Comparison of ENCODE assay signal across 20 cellular contexts in genomic region chr14:45287609-45288008, GRCh38. TPM values are rescaled to one million over a fixed set of nuclear protein-coding genes. Genes with fewer than 3 reads are reported as not detected.
DNase-seq lines count a peak whose midpoint lies in the region; ATAC-seq, FAIRE-seq and TF ChIP-seq lines count a peak whose summit lies in the region.
"Had no signal": no experiment of that assay in that cellular context is flagged by ENCODE, and none has a peak within 500 bp of the region (broad histone marks: within the 10 kb centered on the region; RNA-seq: fewer than 3 reads in every experiment).

No MANE protein-coding gene starts in this region.

- H3K9me2 ChIP-seq in OCI-LY7 (ENCODE audit: insufficient read depth, low read length), result no peaks in the 10 kb centered on the region

- TF ChIP-seq POLR2A in vagina (IDR thresholded peaks at IDR 0.05), result no peak

- no peaks in the 10 kb centered on the region for H3K9me3 ChIP-seq in OCI-LY7 (ENCODE audit: low read length)
- H3K9me3 ChIP-seq in vagina, result no peaks in the 10 kb centered on the region
- no peaks in the 10 kb centered on the region for H3K9me3 ChIP-seq in left lung
- H3K9me3 ChIP-seq: right atrium auricular region had no signal

- DNase-seq in GM10248 (ENCODE audit: extremely low spot score), result no peak
- no peak for DNase-seq in OCI-LY7 (ENCODE audit: low spot score)
- peak; percentile 1 for DNase-seq in epithelial cell of esophagus (ENCODE audit: low read depth)
- DNase-seq in vagina (ENCODE audit: extremely low spot score in 2 of 2), result no peak
- no peak for DNase-seq in left lung
- DNase-seq: activated CD4-positive, alpha-beta memory T cell treated with anti-CD3 and anti-CD28 coated beads, Interleukin-2, amount 10 ng/mL, durations not matched to agents 7 days and 5 days; activated naive CD4-positive, alpha-beta T cell treated with Interleukin-2 at 50 U/mL for 16 hours; anterior cingulate cortex; heart left ventricle; NCI-H1105 treated with DMSO at 0.1 percent for 48 hours; NCI-H82; stimulated activated CD4-positive, alpha-beta T cell treated with anti-CD3 and anti-CD28 coated beads, Interleukin-12 subunit alpha, Interleukin-12 subunit beta, amount 100 ng/mL, for 4 hours; stimulated activated CD8-positive, alpha-beta memory T cell treated with anti-CD3 and anti-CD28 coated beads, Interleukin-4, amount 100 ng/mL, for 48 hours; substantia nigra; WERI-Rb-1 had no signal

- ATAC-seq in HG03565 (IDR thresholded peaks at IDR 0.05; ENCODE audit: unreplicated experiment) (no peak), left lung (no peak)
- ATAC-seq: heart left ventricle had no signal

- H3K4me2 ChIP-seq in OCI-LY7 (ENCODE audit: low read length), result no peak overlapping the region
- H3K4me2 ChIP-seq: KMS-11 had no signal

- CTCF ChIA-PET in GM10248 (lab: Yijun Ruan, JAX) (no interaction called here), OCI-LY7 (lab: Charles Lee; ENCODE audit: unreplicated experiment) (no interaction called here)

- no peaks in the 10 kb centered on the region for H3K4me1 ChIP-seq in OCI-LY7 (ENCODE audit: insufficient read depth, low read length, poor library complexity, severe bottlenecking)
- no peaks in the 10 kb centered on the region for H3K4me1 ChIP-seq in vagina
- no peaks in the 10 kb centered on the region for H3K4me1 ChIP-seq in left lung
- H3K4me1 ChIP-seq: heart left ventricle, right atrium auricular region had no signal

- TF ChIP-seq CTCF in GM10248 (IDR thresholded peaks at IDR 0.05; ENCODE audit: control extremely low read depth, extremely low read depth, low read depth, missing control alignments), result peak; percentile 6
- peak; percentile 36; the same call in 1 of the 2 replicates for TF ChIP-seq CTCF in OCI-LY7 (conservative IDR thresholded peaks at IDR 0.05; ENCODE audit: low read length)
- no peak for TF ChIP-seq CTCF in epithelial cell of esophagus (IDR thresholded peaks at IDR 0.05; ENCODE audit: insufficient read depth, low read depth, low read length, missing control alignments)
- no peak for TF ChIP-seq CTCF in vagina (IDR thresholded peaks at IDR 0.05)
- TF ChIP-seq CTCF in left lung (IDR thresholded peaks at IDR 0.05), result no peak

- H3K27me3 ChIP-seq in vagina, result no peaks in the 10 kb centered on the region
- H3K27me3 ChIP-seq in left lung, result no peaks in the 10 kb centered on the region
- H3K27me3 ChIP-seq: heart left ventricle, right atrium auricular region had no signal

- no peak overlapping the region for H2AFZ ChIP-seq in OCI-LY7 (ENCODE audit: low read length)

- BruUV-seq in OCI-LY7 (replicated peaks; lab: Mats Ljungman, UMichigan), result no TSS peak

- H3K27ac ChIP-seq in OCI-LY7 (ENCODE audit: low read depth, low read length, poor library complexity, severe bottlenecking) (no peak overlapping the region), vagina (no peak overlapping the region), left lung (no peak overlapping the region)
- H3K27ac ChIP-seq: heart left ventricle, KMS-11, right atrium auricular region, RWPE1, WERI-Rb-1 had no signal

- POLR2A ChIA-PET in GM10248 (lab: Yijun Ruan, JAX), result no interaction called here
- POLR2A ChIA-PET in OCI-LY7 (lab: Charles Lee), result no interaction called here

- FAIRE-seq in A204.1 (lab: Jason Lieb, UNC), result peak; percentile 57

- H4K20me1 ChIP-seq in OCI-LY7 (ENCODE audit: insufficient read depth, low read length), result no peaks in the 10 kb centered on the region

- intact Hi-C loops in OCI-LY7 (cut with micrococcal nuclease; ENCODE audit: unreplicated experiment), result no loop called here
- intact Hi-C loops in vagina (cut with DNase I), result no loop called here
- intact Hi-C loops in left lung (cut with DNase I), result no loop called here

- no peaks in the 10 kb centered on the region for H3K36me3 ChIP-seq in OCI-LY7 (ENCODE audit: insufficient read depth, low read length)
- H3K36me3 ChIP-seq in vagina, result no peaks in the 10 kb centered on the region
- no peaks in the 10 kb centered on the region for H3K36me3 ChIP-seq in left lung
- H3K36me3 ChIP-seq: heart left ventricle, right atrium auricular region, WERI-Rb-1 had no signal

- H3K79me2 ChIP-seq in OCI-LY7 (ENCODE audit: insufficient read depth, low read depth, low read length), result no peaks in the 10 kb centered on the region

- H3K4me3 ChIP-seq in OCI-LY7 (ENCODE audit: low read depth, low read length, poor library complexity, severe bottlenecking), result no peak overlapping the region
- H3K4me3 ChIP-seq in epithelial cell of esophagus (ENCODE audit: low read length), result no peak overlapping the region
- H3K4me3 ChIP-seq in vagina, result no peak overlapping the region
- no peak overlapping the region for H3K4me3 ChIP-seq in left lung
- H3K4me3 ChIP-seq: heart left ventricle, right atrium auricular region had no signal

RNA-seq across cellular contexts. Expression of gene MIS18BP1, which starts 34.6 kb away (rescaled TPM):
- total RNA-seq in OCI-LY7 (2014; rRNA removed; shearing (Covaris generic)), result 99.2 and 116 TPM in 2 replicates
- 103 and 131 TPM in 2 replicates for total RNA-seq in OCI-LY7 (2022)
- total RNA-seq in vagina, result 18.7 TPM
- 10 to 100 TPM; 22.2 to 22.3 TPM for total RNA-seq in left lung

Comparison
In these comparisons a context has a peak if more than half of its experiments do, and no peak if none do; other contexts are left out.
1. CTCF ChIP-seq: peak in GM10248 (single experiment) and OCI-LY7 (single experiment); none in epithelial cell of esophagus (single experiment), vagina (0 of 3) and left lung (0 of 2).